ENCODE assay signal across 1 cellular context in the genomic region with DNA sequence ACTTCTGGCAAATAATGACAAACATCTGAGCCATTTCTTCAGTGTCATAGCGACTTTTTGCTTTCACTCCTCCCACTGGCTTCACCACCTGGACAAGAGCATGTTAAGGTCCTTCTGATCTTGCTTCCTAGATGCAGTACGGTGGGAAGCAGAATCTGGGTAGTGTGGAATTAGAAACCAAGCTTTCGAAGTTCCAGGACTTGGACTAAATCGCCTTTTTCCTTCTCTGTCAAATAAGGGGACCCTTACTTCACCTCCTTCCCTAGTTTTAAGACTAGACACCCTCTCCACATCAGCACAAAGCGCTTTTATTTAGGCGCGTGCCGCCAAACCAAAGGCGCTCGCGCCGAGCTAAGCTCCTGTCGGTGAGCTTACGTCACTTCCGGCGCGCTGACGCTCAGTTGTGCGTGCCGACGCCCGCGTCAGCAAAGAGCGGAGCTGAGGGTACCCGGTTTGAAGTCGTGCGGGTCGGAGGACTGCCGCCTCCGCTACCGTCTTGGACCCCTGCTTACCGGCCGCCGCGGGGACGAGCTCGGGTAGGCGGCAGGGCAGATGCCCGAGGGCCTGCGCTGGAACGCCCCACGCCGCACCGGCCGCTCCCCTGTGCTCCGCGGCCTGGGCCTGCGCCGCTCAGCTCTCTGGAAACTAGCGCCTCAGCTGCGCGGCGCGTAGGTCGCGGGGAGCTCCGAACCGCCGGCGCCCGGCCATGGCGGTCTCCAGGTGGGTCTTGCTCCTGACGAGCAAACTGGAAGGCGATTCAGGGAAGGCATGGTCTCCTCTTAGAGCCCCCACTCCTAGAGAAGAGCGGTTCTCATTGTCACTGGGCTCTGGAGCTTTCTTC.
TF ChIP-seq lines count a peak whose summit lies in the region.

A gene (plus strand): TSS at position 400 of the 841 bp plus-strand sequence. CDS start 307 bp downstream, at position 707.

TF ChIP-seq in HepG2, 621 proteins besides CTCF, POLR2A, EP300 and RAD21 (continued from another document and continues in another):
- TF ChIP-seq, protein P1, sequence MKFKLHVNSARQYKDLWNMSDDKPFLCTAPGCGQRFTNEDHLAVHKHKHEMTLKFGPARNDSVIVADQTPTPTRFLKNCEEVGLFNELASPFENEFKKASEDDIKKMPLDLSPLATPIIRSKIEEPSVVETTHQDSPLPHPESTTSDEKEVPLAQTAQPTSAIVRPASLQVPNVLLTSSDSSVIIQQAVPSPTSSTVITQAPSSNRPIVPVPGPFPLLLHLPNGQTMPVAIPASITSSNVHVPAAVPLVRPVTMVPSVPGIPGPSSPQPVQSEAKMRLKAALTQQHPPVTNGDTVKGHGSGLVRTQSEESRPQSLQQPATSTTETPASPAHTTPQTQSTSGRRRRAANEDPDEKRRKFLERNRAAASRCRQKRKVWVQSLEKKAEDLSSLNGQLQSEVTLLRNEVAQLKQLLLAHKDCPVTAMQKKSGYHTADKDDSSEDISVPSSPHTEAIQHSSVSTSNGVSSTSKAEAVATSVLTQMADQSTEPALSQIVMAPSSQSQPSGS (CRISPR knock-in tag; IDR thresholded peaks at IDR 0.05): peak; percentile 96
- TF ChIP-seq RBAK (CRISPR knock-in tag; IDR thresholded peaks at IDR 0.05) (no peak), ZNF747 (CRISPR knock-in tag; IDR thresholded peaks at IDR 0.05; ENCODE audit: borderline replicate concordance) (peak; percentile 82), REL (CRISPR knock-in tag; conservative IDR thresholded peaks at IDR 0.05) (peak; percentile 78), GATAD1 (CRISPR knock-in tag; IDR thresholded peaks at IDR 0.05) (peak; percentile 96), NR2F2 (IDR thresholded peaks at IDR 0.05; ENCODE audit: borderline replicate concordance, low read depth) (peak; percentile 49; the same call in 1 of the 2 replicates), KDM2A (CRISPR knock-in tag; IDR thresholded peaks at IDR 0.05; ENCODE audit: borderline replicate concordance, low read depth) (peak; percentile 88), SRY (CRISPR knock-in tag; IDR thresholded peaks at IDR 0.05) (peak; percentile 97), RBFOX2 (IDR thresholded peaks at IDR 0.05; ENCODE audit: low read depth, low read length) (peak; percentile 95), SCMH1 (CRISPR knock-in tag; IDR thresholded peaks at IDR 0.05; ENCODE audit: borderline replicate concordance) (no peak), ZSCAN9 (CRISPR knock-in tag; IDR thresholded peaks at IDR 0.05; ENCODE audit: borderline replicate concordance) (no peak; the same call in 1 of the 2 replicates), NR2F6 (IDR thresholded peaks at IDR 0.05) (no peak), NR2F6 (CRISPR knock-in tag; IDR thresholded peaks at IDR 0.05) (peak; percentile 48), ZMYM2 (CRISPR knock-in tag; IDR thresholded peaks at IDR 0.05) (0 out of 2 replicates have a peak, but pooled peaks have one; percentile 32), ZNF124 (CRISPR knock-in tag; IDR thresholded peaks at IDR 0.05) (peak; percentile 82; the same call in 1 of the 2 replicates), ZNF335 (CRISPR knock-in tag; IDR thresholded peaks at IDR 0.05) (no peak), ZNF225 (CRISPR knock-in tag; IDR thresholded peaks at IDR 0.05) (peak; percentile 78; the same call in 1 of the 2 replicates), ZFY (CRISPR knock-in tag; IDR thresholded peaks at IDR 0.05) (peak; percentile 99), RCOR2 (CRISPR knock-in tag; IDR thresholded peaks at IDR 0.05) (no peak), KDM3A (CRISPR knock-in tag; IDR thresholded peaks at IDR 0.05; ENCODE audit: low read depth) (peak; percentile 86; the same call in 1 of the 2 replicates), YY1 (IDR thresholded peaks at IDR 0.05; ENCODE audit: insufficient read depth, insufficient replicate concordance, low read depth, low read length) (peak; percentile 73), KLF13 (CRISPR knock-in tag; IDR thresholded peaks at IDR 0.05) (0 out of 2 replicates have a peak, but pooled peaks have one; percentile 33), NFIC (IDR thresholded peaks at IDR 0.05; ENCODE audit: low read length) (0 out of 2 replicates have a peak, but pooled peaks have one; percentile 26), KLF6 (CRISPR knock-in tag; IDR thresholded peaks at IDR 0.05) (peak; percentile 52; the same call in 1 of the 2 replicates), ZNF207 (IDR thresholded peaks at IDR 0.05; ENCODE audit: borderline replicate concordance) (no peak), SNAPC2 (CRISPR knock-in tag; IDR thresholded peaks at IDR 0.05) (peak; percentile 88; the same call in 1 of the 2 replicates), PAF1 (CRISPR knock-in tag; IDR thresholded peaks at IDR 0.05) (no peak), ZNF776 (CRISPR knock-in tag; IDR thresholded peaks at IDR 0.05) (peak; percentile 90), ZNF891 (CRISPR knock-in tag; IDR thresholded peaks at IDR 0.05) (peak; percentile 92), ZNF501 (CRISPR knock-in tag; IDR thresholded peaks at IDR 0.05) (peak; percentile 92), JUN (CRISPR knock-in tag; IDR thresholded peaks at IDR 0.05) (0 out of 2 replicates have a peak, but pooled peaks have one; percentile 55), KDM5B (CRISPR knock-in tag; IDR thresholded peaks at IDR 0.05; ENCODE audit: borderline replicate concordance) (peak; percentile 92), NCOA5 (CRISPR knock-in tag; IDR thresholded peaks at IDR 0.05) (no peak), PHF20 (CRISPR knock-in tag; IDR thresholded peaks at IDR 0.05) (peak; percentile 95), ZBTB8A (CRISPR knock-in tag; IDR thresholded peaks at IDR 0.05; ENCODE audit: borderline replicate concordance, low read depth) (peak; percentile 71; the same call in 1 of the 2 replicates), TARDBP (CRISPR knock-in tag; IDR thresholded peaks at IDR 0.05) (peak; percentile 86), HNRNPK (IDR thresholded peaks at IDR 0.05; ENCODE audit: low read depth, low read length, poor library complexity, severe bottlenecking) (no peak), DNMT1 (CRISPR knock-in tag; IDR thresholded peaks at IDR 0.05) (peak; percentile 94), ZNF224 (CRISPR knock-in tag; IDR thresholded peaks at IDR 0.05) (0 out of 2 replicates have a peak, but pooled peaks have one; percentile 28), NCOA2 (CRISPR knock-in tag; IDR thresholded peaks at IDR 0.05) (peak; percentile 32; the same call in 1 of the 2 replicates), ZNF781 (CRISPR knock-in tag; IDR thresholded peaks at IDR 0.05; ENCODE audit: borderline replicate concordance, not compliant biosample characterization) (peak; percentile 87)
- TF ChIP-seq, protein P2, sequence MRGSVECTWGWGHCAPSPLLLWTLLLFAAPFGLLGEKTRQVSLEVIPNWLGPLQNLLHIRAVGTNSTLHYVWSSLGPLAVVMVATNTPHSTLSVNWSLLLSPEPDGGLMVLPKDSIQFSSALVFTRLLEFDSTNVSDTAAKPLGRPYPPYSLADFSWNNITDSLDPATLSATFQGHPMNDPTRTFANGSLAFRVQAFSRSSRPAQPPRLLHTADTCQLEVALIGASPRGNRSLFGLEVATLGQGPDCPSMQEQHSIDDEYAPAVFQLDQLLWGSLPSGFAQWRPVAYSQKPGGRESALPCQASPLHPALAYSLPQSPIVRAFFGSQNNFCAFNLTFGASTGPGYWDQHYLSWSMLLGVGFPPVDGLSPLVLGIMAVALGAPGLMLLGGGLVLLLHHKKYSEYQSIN (CRISPR knock-in tag; IDR thresholded peaks at IDR 0.05; ENCODE audit: borderline replicate concordance): no peak
- TF ChIP-seq, protein P3, sequence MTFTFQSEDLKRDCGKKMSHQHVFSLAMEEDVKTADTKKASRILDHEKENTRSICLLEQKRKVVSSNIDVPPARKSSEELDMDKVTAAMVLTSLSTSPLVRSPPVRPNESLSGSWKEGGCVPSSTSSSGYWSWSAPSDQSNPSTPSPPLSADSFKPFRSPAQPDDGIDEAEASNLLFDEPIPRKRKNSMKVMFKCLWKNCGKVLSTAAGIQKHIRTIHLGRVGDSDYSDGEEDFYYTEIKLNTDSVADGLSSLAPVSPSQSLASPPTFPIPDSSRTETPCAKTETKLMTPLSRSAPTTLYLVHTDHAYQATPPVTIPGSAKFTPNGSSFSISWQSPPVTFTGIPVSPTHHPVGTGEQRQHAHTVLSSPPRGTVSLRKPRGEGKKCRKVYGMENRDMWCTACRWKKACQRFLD (CRISPR knock-in tag; IDR thresholded peaks at IDR 0.05; ENCODE audit: borderline replicate concordance): peak; percentile 94; the same call in 1 of the 2 replicates
- TF ChIP-seq, protein P4, sequence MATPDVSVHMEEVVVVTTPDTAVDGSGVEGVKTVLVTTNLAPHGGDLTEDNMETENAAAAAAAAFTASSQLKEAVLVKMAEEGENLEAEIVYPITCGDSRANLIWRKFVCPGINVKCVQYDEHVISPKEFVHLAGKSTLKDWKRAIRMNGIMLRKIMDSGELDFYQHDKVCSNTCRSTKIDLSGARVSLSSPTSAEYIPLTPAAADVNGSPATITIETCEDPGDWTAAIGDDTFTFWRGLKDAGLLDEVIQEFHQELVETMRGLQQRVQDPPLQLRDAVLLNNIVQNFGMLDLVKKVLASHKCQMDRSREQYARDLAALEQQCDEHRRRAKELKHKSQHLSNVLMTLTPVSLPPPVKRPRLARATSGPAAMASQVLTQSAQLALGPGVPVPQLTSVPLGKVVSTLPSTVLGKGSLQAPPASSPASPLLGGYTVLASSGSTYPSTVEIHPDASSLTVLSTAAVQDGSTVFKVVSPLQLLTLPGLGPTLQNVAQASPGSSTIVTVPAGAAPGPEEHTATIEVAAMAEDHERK (CRISPR knock-in tag; IDR thresholded peaks at IDR 0.05; ENCODE audit: low read depth): peak; percentile 97
- TF ChIP-seq, protein P5, sequence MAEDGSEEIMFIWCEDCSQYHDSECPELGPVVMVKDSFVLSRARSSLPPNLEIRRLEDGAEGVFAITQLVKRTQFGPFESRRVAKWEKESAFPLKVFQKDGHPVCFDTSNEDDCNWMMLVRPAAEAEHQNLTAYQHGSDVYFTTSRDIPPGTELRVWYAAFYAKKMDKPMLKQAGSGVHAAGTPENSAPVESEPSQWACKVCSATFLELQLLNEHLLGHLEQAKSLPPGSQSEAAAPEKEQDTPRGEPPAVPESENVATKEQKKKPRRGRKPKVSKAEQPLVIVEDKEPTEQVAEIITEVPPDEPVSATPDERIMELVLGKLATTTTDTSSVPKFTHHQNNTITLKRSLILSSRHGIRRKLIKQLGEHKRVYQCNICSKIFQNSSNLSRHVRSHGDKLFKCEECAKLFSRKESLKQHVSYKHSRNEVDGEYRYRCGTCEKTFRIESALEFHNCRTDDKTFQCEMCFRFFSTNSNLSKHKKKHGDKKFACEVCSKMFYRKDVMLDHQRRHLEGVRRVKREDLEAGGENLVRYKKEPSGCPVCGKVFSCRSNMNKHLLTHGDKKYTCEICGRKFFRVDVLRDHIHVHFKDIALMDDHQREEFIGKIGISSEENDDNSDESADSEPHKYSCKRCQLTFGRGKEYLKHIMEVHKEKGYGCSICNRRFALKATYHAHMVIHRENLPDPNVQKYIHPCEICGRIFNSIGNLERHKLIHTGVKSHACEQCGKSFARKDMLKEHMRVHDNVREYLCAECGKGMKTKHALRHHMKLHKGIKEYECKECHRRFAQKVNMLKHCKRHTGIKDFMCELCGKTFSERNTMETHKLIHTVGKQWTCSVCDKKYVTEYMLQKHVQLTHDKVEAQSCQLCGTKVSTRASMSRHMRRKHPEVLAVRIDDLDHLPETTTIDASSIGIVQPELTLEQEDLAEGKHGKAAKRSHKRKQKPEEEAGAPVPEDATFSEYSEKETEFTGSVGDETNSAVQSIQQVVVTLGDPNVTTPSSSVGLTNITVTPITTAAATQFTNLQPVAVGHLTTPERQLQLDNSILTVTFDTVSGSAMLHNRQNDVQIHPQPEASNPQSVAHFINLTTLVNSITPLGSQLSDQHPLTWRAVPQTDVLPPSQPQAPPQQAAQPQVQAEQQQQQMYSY (CRISPR knock-in tag; IDR thresholded peaks at IDR 0.05): peak; percentile 62
- TF ChIP-seq, protein P6, sequence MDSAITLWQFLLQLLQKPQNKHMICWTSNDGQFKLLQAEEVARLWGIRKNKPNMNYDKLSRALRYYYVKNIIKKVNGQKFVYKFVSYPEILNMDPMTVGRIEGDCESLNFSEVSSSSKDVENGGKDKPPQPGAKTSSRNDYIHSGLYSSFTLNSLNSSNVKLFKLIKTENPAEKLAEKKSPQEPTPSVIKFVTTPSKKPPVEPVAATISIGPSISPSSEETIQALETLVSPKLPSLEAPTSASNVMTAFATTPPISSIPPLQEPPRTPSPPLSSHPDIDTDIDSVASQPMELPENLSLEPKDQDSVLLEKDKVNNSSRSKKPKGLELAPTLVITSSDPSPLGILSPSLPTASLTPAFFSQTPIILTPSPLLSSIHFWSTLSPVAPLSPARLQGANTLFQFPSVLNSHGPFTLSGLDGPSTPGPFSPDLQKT (CRISPR knock-in tag; IDR thresholded peaks at IDR 0.05; ENCODE audit: borderline replicate concordance): 0 out of 2 replicates have a peak, but pooled peaks have one; percentile 54
- TF ChIP-seq, protein P7, sequence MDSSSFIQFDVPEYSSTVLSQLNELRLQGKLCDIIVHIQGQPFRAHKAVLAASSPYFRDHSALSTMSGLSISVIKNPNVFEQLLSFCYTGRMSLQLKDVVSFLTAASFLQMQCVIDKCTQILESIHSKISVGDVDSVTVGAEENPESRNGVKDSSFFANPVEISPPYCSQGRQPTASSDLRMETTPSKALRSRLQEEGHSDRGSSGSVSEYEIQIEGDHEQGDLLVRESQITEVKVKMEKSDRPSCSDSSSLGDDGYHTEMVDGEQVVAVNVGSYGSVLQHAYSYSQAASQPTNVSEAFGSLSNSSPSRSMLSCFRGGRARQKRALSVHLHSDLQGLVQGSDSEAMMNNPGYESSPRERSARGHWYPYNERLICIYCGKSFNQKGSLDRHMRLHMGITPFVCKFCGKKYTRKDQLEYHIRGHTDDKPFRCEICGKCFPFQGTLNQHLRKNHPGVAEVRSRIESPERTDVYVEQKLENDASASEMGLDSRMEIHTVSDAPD (CRISPR knock-in tag; IDR thresholded peaks at IDR 0.05): peak; percentile 76
- TF ChIP-seq, protein P8, sequence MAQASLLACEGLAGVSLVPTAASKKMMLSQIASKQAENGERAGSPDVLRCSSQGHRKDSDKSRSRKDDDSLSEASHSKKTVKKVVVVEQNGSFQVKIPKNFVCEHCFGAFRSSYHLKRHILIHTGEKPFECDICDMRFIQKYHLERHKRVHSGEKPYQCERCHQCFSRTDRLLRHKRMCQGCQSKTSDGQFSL (CRISPR knock-in tag; IDR thresholded peaks at IDR 0.05): no peak
- TF ChIP-seq, protein P9, sequence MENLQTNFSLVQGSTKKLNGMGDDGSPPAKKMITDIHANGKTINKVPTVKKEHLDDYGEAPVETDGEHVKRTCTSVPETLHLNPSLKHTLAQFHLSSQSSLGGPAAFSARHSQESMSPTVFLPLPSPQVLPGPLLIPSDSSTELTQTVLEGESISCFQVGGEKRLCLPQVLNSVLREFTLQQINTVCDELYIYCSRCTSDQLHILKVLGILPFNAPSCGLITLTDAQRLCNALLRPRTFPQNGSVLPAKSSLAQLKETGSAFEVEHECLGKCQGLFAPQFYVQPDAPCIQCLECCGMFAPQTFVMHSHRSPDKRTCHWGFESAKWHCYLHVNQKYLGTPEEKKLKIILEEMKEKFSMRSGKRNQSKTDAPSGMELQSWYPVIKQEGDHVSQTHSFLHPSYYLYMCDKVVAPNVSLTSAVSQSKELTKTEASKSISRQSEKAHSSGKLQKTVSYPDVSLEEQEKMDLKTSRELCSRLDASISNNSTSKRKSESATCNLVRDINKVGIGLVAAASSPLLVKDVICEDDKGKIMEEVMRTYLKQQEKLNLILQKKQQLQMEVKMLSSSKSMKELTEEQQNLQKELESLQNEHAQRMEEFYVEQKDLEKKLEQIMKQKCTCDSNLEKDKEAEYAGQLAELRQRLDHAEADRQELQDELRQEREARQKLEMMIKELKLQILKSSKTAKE (CRISPR knock-in tag; IDR thresholded peaks at IDR 0.05; ENCODE audit: borderline replicate concordance): no peak
